In the genomic region with DNA sequence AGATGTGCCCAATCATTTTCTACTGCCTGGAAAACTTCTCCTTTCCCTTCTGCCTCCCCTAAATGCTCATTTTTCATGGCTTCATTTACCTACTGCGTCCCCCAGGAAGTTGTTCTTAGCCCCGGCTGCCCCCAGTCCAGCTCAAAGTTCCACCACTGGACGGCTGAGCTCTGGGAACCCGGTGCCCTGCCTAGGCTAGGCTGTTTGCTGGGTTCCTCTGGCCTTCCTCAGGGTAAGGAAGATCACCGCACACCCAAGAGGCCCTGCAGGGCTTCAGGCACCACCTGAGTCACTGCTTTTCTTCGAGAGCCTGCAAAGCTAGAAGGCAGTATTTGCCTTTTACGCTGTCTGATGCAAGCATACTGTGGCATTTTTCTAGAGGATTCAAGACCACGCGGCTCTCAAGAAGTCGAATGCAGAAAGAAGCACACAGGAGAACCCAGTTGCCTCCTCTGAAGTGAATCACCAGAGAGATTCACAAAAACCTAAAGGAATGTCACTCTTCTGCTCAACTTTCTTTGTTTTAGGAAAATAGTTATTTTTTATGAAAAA, we compare ENCODE assay signal across 25 cellular contexts. TPM values are rescaled to one million over a fixed set of nuclear protein-coding genes. Genes with fewer than 3 reads are reported as not detected.
DNase-seq lines count a peak whose midpoint lies in the region; ATAC-seq and TF ChIP-seq lines count a peak whose summit lies in the region.
"Had no signal": no experiment of that assay in that cellular context is flagged by ENCODE, and none has a peak within 500 bp of the region (broad histone marks: within the 10 kb centered on the region; RNA-seq: fewer than 3 reads in every experiment).

No MANE protein-coding gene starts in this region.

- H3K4me1 ChIP-seq in left ventricle myocardium inferior: peaks cover 44% of the 10 kb centered on the region
- H3K4me1 ChIP-seq in esophagus (ENCODE audit: control insufficient read depth in 2 of 2, insufficient read depth in 2 of 2, low read length in 1 of 2): peaks cover 8 to 23% of the 10 kb centered on the region in 2 donors
- H3K4me1 ChIP-seq in psoas muscle: peaks cover 24% of the 10 kb centered on the region
- no peaks in the 10 kb centered on the region for H3K4me1 ChIP-seq in aorta (ENCODE audit: control insufficient read depth in 1 of 2, insufficient read depth in 2 of 2, low read length in 2 of 2)
- H3K4me1 ChIP-seq: uterus had no signal

- 60 to 62% methylated on average over 10 of the region's 10 CpGs for WGBS in esophagus, 2 donors
- 94 to 98% (median 97%) methylated on average over 10 of the region's 10 CpGs for WGBS in psoas muscle, 3 donors
- WGBS in aorta, 2 donors: 95 to 97% methylated on average over 10 of the region's 10 CpGs

- peaks cover 5% of the 10 kb centered on the region for H3K9me3 ChIP-seq in left ventricle myocardium inferior (replicated peaks)
- no peaks in the 10 kb centered on the region for H3K9me3 ChIP-seq in esophagus (ENCODE audit: control insufficient read depth in 2 of 2, insufficient read depth in 1 of 2, low read depth in 1 of 2, low read length in 1 of 2)
- no peaks in the 10 kb centered on the region for H3K9me3 ChIP-seq in psoas muscle
- H3K9me3 ChIP-seq in aorta (ENCODE audit: control insufficient read depth, low read length): no peaks in the 10 kb centered on the region
- H3K9me3 ChIP-seq: testis, uterus had no signal

- H3K4me3 ChIP-seq in left ventricle myocardium inferior: no peak overlapping the region
- no peak overlapping the region for H3K4me3 ChIP-seq in esophagus (ENCODE audit: low read depth in 1 of 2, low read length in 2 of 2)
- H3K4me3 ChIP-seq in psoas muscle: no peak overlapping the region
- H3K4me3 ChIP-seq in aorta (ENCODE audit: low read length in 2 of 2): no peak overlapping the region
- H3K4me3 ChIP-seq: uterus had no signal

- H3K27ac ChIP-seq in left ventricle myocardium inferior (replicated peaks): peak overlapping the region; percentile 82
- peak overlapping the region; percentile 53 to 95 for H3K27ac ChIP-seq in esophagus (ENCODE audit: low read depth in 2 of 2, low read length in 1 of 2)
- peak overlapping the region; percentile 92 for H3K27ac ChIP-seq in psoas muscle
- no peak overlapping the region for H3K27ac ChIP-seq in aorta (ENCODE audit: low read depth in 1 of 2, low read length in 2 of 2)
- H3K27ac ChIP-seq: testis had no signal

- H3K36me3 ChIP-seq in left ventricle myocardium inferior (no peaks in the 10 kb centered on the region), esophagus (ENCODE audit: control insufficient read depth in 2 of 2, insufficient read depth in 2 of 2, low read length in 1 of 2) (no peaks in the 10 kb centered on the region), psoas muscle (ENCODE audit: insufficient read depth in 1 of 2, low read depth in 1 of 2) (no peaks in the 10 kb centered on the region), aorta (ENCODE audit: control insufficient read depth in 1 of 2, insufficient read depth in 2 of 2, low read length in 1 of 2) (no peaks in the 10 kb centered on the region)
- H3K36me3 ChIP-seq: uterus had no signal

- DNase-seq in left ventricle myocardium inferior (no peak), Right ventricle myocardium superior (no peak), psoas muscle (peak in 1 of 2 donors; percentile 25), aorta (peak; percentile 10 to 33), omental fat pad (ENCODE audit: low spot score) (no peak), UCSD-AML1 (lab: John Stamatoyannopoulos, UW; ENCODE audit: unreplicated experiment) (no peak)
- DNase-seq: activated naive CD4-positive, alpha-beta T cell treated with anti-CD3 and anti-CD28 coated beads for 36 hours; activated T-cell treated with anti-CD3 and anti-CD28 coated beads, Interleukin-2, amount 50 U/mL, for 72 hours; amniotic stem cell; CD4-positive, CD25-positive, alpha-beta regulatory T cell; DMS79 treated with DMSO at 0.1 percent for 48 hours; effector CD8-positive, alpha-beta T cell; GDM1; midbrain; naive B cell; NCI-H1436 treated with DMSO at 0.1 percent for 48 hours; NCI-H2107; NCI-H748 treated with DMSO at 0.1 percent for 48 hours; stimulated activated CD4-positive, alpha-beta T cell treated with anti-CD3 and anti-CD28 coated beads, Interleukin-1b, Interleukin-23, amount 100 ng/mL, for 48 hours; stimulated activated naive CD8-positive, alpha-beta T cell treated with anti-CD3 and anti-CD28 coated beads, Interleukin-15, Interleukin-2, amounts not matched to agents 100 U/mL and 50 U/mL, for 24 hours had no signal

- intact Hi-C loops in left ventricle myocardium inferior (cut with micrococcal nuclease): no loop called here
- intact Hi-C loops in Right ventricle myocardium superior (cut with DNase I): no loop called here
- intact Hi-C loops in psoas muscle (cut with DNase I): loop anchor here in 1 of 2 donors (2.0 kb wide), 2 partner anchors 49 to 719 kb away; no protein-coding TSS in a partner anchor
- intact Hi-C loops in aorta (cut with DNase I): no loop called here

- H3K27me3 ChIP-seq in left ventricle myocardium inferior (ENCODE audit: low read depth) (no peaks in the 10 kb centered on the region), esophagus (ENCODE audit: control insufficient read depth in 1 of 2, insufficient read depth in 2 of 2, low read length in 2 of 2) (no peaks in the 10 kb centered on the region), psoas muscle (ENCODE audit: insufficient read depth in 3 of 3, low read length in 2 of 3) (no peaks in the 10 kb centered on the region), aorta (ENCODE audit: control insufficient read depth in 1 of 2, insufficient read depth in 2 of 2, low read length in 1 of 2) (no peaks in the 10 kb centered on the region)
- H3K27me3 ChIP-seq: testis, uterus had no signal

- ATAC-seq in Right ventricle myocardium superior (ENCODE audit: poor library complexity) (no peak), psoas muscle (no peak), aorta (ENCODE audit: low FRiP score) (no peak), HG02759 (IDR thresholded peaks at IDR 0.05; ENCODE audit: unreplicated experiment) (no peak), omental fat pad (ENCODE audit: low FRiP score) (no peak)
- ATAC-seq: activated CD4-positive, CD25-positive, alpha-beta regulatory T cell treated with anti-CD3 and anti-CD28 coated beads, Interleukin-2, amount 50 U/mL, for 24 hours; activated T-cell treated with anti-CD3 and anti-CD28 coated beads, Interleukin-2, amount 50 U/mL, for 72 hours; stimulated activated naive CD8-positive, alpha-beta T cell treated with anti-CD3 and anti-CD28 coated beads, Interleukin-15, Interleukin-2, amounts not matched to agents 100 U/mL and 50 U/mL, for 24 hours had no signal

- TF ChIP-seq CTCF in left ventricle myocardium inferior (IDR thresholded peaks at IDR 0.05; ENCODE audit: borderline replicate concordance) (no peak), psoas muscle (IDR thresholded peaks at IDR 0.05) (no peak), omental fat pad (IDR thresholded peaks at IDR 0.05) (no peak)

RNA-seq across cellular contexts. Expression of a gene that starts 46.7 kb away (rescaled TPM):
- total RNA-seq in left ventricle myocardium inferior (55.9 TPM), Right ventricle myocardium superior (44.8 TPM), psoas muscle (10 to 100 TPM; 30.0 to 37.6 (median 35.4) TPM), aorta (10 to 100 TPM; 48.5 to 84.1 TPM), omental fat pad (10 to 100 TPM; 24.2 to 64.8 (median 43.1) TPM)
- polyA plus RNA-seq in esophagus (10 to 100 TPM; 29.2 to 29.7 TPM), psoas muscle (10 to 100 TPM; 10.4 to 24.3 (median 22.0) TPM), aorta (1 to 10 TPM; 7.8 to 8.0 TPM)

Comparison
In these comparisons a context has a peak if more than half of its experiments do, and no peak if none do; other contexts are left out.
1. DNase-seq: peak in aorta (2 of 2); none in left ventricle myocardium inferior (single experiment), Right ventricle myocardium superior (single experiment), omental fat pad (single experiment) and UCSD-AML1 (single experiment).
2. H3K27ac ChIP-seq: peak in left ventricle myocardium inferior (single experiment), esophagus (2 of 2) and psoas muscle (single experiment); none in aorta (0 of 2).